Comparison of ENCODE assay signal across 8 cellular contexts in genomic region chr10:103069453-103070331, GRCh38.
DNase-seq lines count a peak whose midpoint lies in the region; ATAC-seq and TF ChIP-seq lines count a peak whose summit lies in the region.

No MANE protein-coding gene starts in this region.

- no peaks in the 10 kb centered on the region for H3K4me1 ChIP-seq in liver (ENCODE audit: control insufficient read depth in 4 of 4, insufficient read depth in 4 of 4, low read length in 3 of 4)

- TF ChIP-seq CTCF in liver (IDR thresholded peaks at IDR 0.05; ENCODE audit: low read depth, low read length, missing input control): peak; percentile 72

- H3K36me3 ChIP-seq in liver (ENCODE audit: control insufficient read depth in 4 of 4, insufficient read depth in 3 of 4, low read depth in 1 of 4, low read length in 3 of 4): peaks cover 0 to 7% (median 1%) of the 10 kb centered on the region in 4 donors

- no peaks in the 10 kb centered on the region for H3K9me3 ChIP-seq in liver (ENCODE audit: control insufficient read depth in 4 of 4, low read length in 3 of 4)

- H3K4me3 ChIP-seq in liver (ENCODE audit: low read depth in 1 of 3, low read length in 3 of 3): no peak overlapping the region

- no peak overlapping the region for H3K9ac ChIP-seq in liver (ENCODE audit: low read depth in 1 of 2, low read length in 2 of 2)

- peak; percentile 46 for ATAC-seq in GM21619 (IDR thresholded peaks at IDR 0.05; ENCODE audit: unreplicated experiment)
- peak; percentile 80 to 89 for ATAC-seq in activated CD4-positive, CD25-positive, alpha-beta regulatory T cell treated with anti-CD3 and anti-CD28 coated beads, Interleukin-2, amount 50 U/mL, for 24 hours
- no peak for ATAC-seq in GM18520 (IDR thresholded peaks at IDR 0.05; ENCODE audit: unreplicated experiment)

- H3K27me3 ChIP-seq in liver (ENCODE audit: control insufficient read depth in 4 of 4, insufficient read depth in 4 of 4, low read length in 3 of 4): no peaks in the 10 kb centered on the region

- TF ChIP-seq RAD21 in liver (IDR thresholded peaks at IDR 0.05): peak; percentile 96 to 98

- peak; percentile 10 for DNase-seq in DMS79 (lab: John Stamatoyannopoulos, UW)
- DNase-seq in NCI-H1048 (lab: John Stamatoyannopoulos, UW): peak; percentile 61
- peak; percentile 63 for DNase-seq in central memory CD4-positive, alpha-beta T cell
- DNase-seq in stimulated activated CD8-positive, alpha-beta memory T cell treated with anti-CD3 and anti-CD28 coated beads, Interleukin-12 subunit alpha, Interleukin-12 subunit beta, amount 100 ng/mL, for 1 hour (ENCODE audit: low read depth): peak; percentile 45

- 45% methylated on average over 16 of the region's 16 CpGs for WGBS in liver

- H3K27ac ChIP-seq in liver (ENCODE audit: low read depth in 1 of 2, low read length in 2 of 2): no peak overlapping the region

TF ChIP-seq in liver, 16 proteins besides CTCF, POLR2A, EP300 and RAD21:
- no peak for TF ChIP-seq FOXA1 (IDR thresholded peaks at IDR 0.05)
- no peak for TF ChIP-seq NR2F2 (IDR thresholded peaks at IDR 0.05)
- no peak for TF ChIP-seq GABPA (IDR thresholded peaks at IDR 0.05 in 1 of 2, conservative IDR thresholded peaks at IDR 0.05 in 1 of 2)
- no peak for TF ChIP-seq MAX (IDR thresholded peaks at IDR 0.05)
- no peak for TF ChIP-seq ATF3 (IDR thresholded peaks at IDR 0.05)
- no peak for TF ChIP-seq REST (IDR thresholded peaks at IDR 0.05)
- no peak for TF ChIP-seq HNF4A (conservative IDR thresholded peaks at IDR 0.05)

Comparison
In these comparisons a context has a peak if more than half of its experiments do, and no peak if none do; other contexts are left out.
1. DNase-seq: peak in every context shown above with its lines; median percentile 63 in central memory CD4-positive, alpha-beta T cell; 61 in NCI-H1048; 45 in stimulated activated CD8-positive, alpha-beta memory T cell treated with anti-CD3 and anti-CD28 coated beads, Interleukin-12 subunit alpha, Interleukin-12 subunit beta, amount 100 ng/mL, for 1 hour; 10 in DMS79.